Comparison of ENCODE assay signal across 8 cellular contexts in the genomic region with DNA sequence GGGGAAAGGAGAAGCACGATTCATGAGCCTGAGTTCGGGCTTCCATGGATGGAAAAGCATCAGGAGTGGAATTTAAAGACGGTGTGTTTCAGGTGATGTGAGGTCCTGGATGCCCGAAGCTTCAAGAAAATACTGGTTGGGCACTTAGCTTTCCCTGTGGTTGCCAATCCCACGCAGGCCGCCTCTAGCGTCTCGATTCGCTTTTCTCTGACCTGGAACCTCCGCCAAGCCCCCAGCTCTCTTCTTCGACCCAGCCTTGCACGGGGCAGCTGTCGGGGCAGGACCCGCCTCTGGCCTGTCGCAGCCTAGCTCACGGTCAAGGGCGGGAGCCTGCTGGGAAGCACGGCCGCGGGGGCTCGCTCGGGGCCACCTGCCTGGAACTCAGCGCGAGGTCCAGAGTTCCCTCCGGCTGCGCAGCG. TPM values are rescaled to one million over a fixed set of nuclear protein-coding genes. Genes with fewer than 3 reads are reported as not detected.
DNase-seq lines count a peak whose midpoint lies in the region; ATAC-seq, FAIRE-seq and TF ChIP-seq lines count a peak whose summit lies in the region.

No MANE protein-coding gene starts in this region.

- H3K4me1 Mint-ChIP-seq in CD8-positive, alpha-beta T cell (ENCODE audit: low read depth): peaks cover 13% of the 10 kb centered on the region

- H3K27me3 ChIP-seq in CD8-positive, alpha-beta T cell (ENCODE audit: insufficient read depth, low read length): no peaks in the 10 kb centered on the region
- H3K27me3 ChIP-seq in RWPE2 (ENCODE audit: insufficient read depth, poor library complexity, severe bottlenecking): no peaks in the 10 kb centered on the region
- H3K27me3 ChIP-seq in pancreas: no peaks in the 10 kb centered on the region

- peak overlapping the region; percentile 67 for H3K4me3 Mint-ChIP-seq in CD8-positive, alpha-beta T cell

- H3K27ac ChIP-seq in CD8-positive, alpha-beta T cell (ENCODE audit: low read depth, low read length): no peak overlapping the region
- H3K27ac ChIP-seq in RWPE2 (ENCODE audit: poor library complexity, severe bottlenecking): no peak overlapping the region
- H3K27ac ChIP-seq in pancreas: peak overlapping the region in 2 of 4 donors; percentile 55 to 63

- WGBS in pancreas, 2 donors: 4 to 5% methylated on average over 27 of the region's 27 CpGs

- intact Hi-C loops in CD8-positive, alpha-beta T cell (cut with DNase I, micrococcal nuclease): no loop called here
- intact Hi-C loops in pancreas (cut with DNase I): no loop called here

- H3K9me3 Mint-ChIP-seq in CD8-positive, alpha-beta T cell: peaks cover 13% of the 10 kb centered on the region

- peaks cover 7% of the 10 kb centered on the region for H3K36me3 Mint-ChIP-seq in CD8-positive, alpha-beta T cell

- no peak for ATAC-seq in CD8-positive, alpha-beta T cell
- ATAC-seq in RWPE2 (ENCODE audit: low read depth): no peak; the same call in 2 of the 3 replicates
- ATAC-seq in pancreas: peak in 1 of 4 donors; percentile 34
- no peak for ATAC-seq in GM19452 (IDR thresholded peaks at IDR 0.05; ENCODE audit: unreplicated experiment)
- ATAC-seq in GM21526 (IDR thresholded peaks at IDR 0.05; ENCODE audit: low FRiP score, unreplicated experiment): no peak
- no peak for ATAC-seq in GM18502 (IDR thresholded peaks at IDR 0.05; ENCODE audit: poor library complexity, unreplicated experiment)

- H3K9me3 ChIP-seq in CD8-positive, alpha-beta T cell (ENCODE audit: low read length): peaks cover 5% of the 10 kb centered on the region
- H3K9me3 ChIP-seq in RWPE2 (ENCODE audit: severe bottlenecking) (no peaks in the 10 kb centered on the region), pancreas (no peaks in the 10 kb centered on the region)

- no peaks in the 10 kb centered on the region for H3K36me3 ChIP-seq in CD8-positive, alpha-beta T cell (ENCODE audit: insufficient read depth, low read length)
- H3K36me3 ChIP-seq in RWPE2 (ENCODE audit: low read depth): no peaks in the 10 kb centered on the region
- peaks cover 0 to 8% (median 0%) of the 10 kb centered on the region in 3 donors for H3K36me3 ChIP-seq in pancreas

- DNase-seq in CD8-positive, alpha-beta T cell: no peak
- DNase-seq in RWPE2 (ENCODE audit: low spot score) (no peak), fibroblast of mammary gland (ENCODE audit: low read depth) (no peak), pancreas (no peak), GM10266 (ENCODE audit: extremely low spot score) (no peak)

- TF ChIP-seq CTCF in CD8-positive, alpha-beta T cell (IDR thresholded peaks at IDR 0.05): no peak
- no peak for TF ChIP-seq CTCF in RWPE2 (IDR thresholded peaks at IDR 0.05; ENCODE audit: poor library complexity, severe bottlenecking)
- TF ChIP-seq CTCF in fibroblast of mammary gland (conservative IDR thresholded peaks at IDR 0.05; ENCODE audit: control insufficient read depth, insufficient read depth, low read depth, low read length): no peak
- no peak for TF ChIP-seq CTCF in pancreas (IDR thresholded peaks at IDR 0.05)
- no peak for TF ChIP-seq CTCF in GM10266 (IDR thresholded peaks at IDR 0.05; ENCODE audit: control insufficient read depth, insufficient read depth, low read depth, missing control alignments)

- H3K27me3 Mint-ChIP-seq in CD8-positive, alpha-beta T cell (ENCODE audit: low read depth): peaks cover 27% of the 10 kb centered on the region

- peak overlapping the region; percentile 74 for H3K4me3 ChIP-seq in CD8-positive, alpha-beta T cell (ENCODE audit: low read depth, low read length)
- H3K4me3 ChIP-seq in RWPE2 (ENCODE audit: severe bottlenecking) (peak overlapping the region; percentile 42), fibroblast of mammary gland (ENCODE audit: control insufficient read depth, low read depth, low read length) (peak overlapping the region; percentile 52), pancreas (peak overlapping the region; percentile 53 to 77 (median 60))

- CTCF ChIA-PET in CD8-positive, alpha-beta T cell (lab: Charles Lee): interaction anchor here (0.9 to 1.5 kb wide), 3 partner anchors 40 to 110 kb away, joined by 3 to 4 read pairs (median 3); no protein-coding TSS in a partner anchor

- POLR2A ChIA-PET in CD8-positive, alpha-beta T cell (lab: Charles Lee): no interaction called here

- peaks cover 13% of the 10 kb centered on the region for H3K4me1 ChIP-seq in CD8-positive, alpha-beta T cell (ENCODE audit: insufficient read depth, low read length)
- no peaks in the 10 kb centered on the region for H3K4me1 ChIP-seq in RWPE2 (ENCODE audit: insufficient read depth, poor library complexity, severe bottlenecking)
- peaks cover 0 to 6% (median 0%) of the 10 kb centered on the region in 3 donors for H3K4me1 ChIP-seq in pancreas

- FAIRE-seq in pancreas (lab: Jason Lieb, UNC): no peak

- peak overlapping the region; percentile 16 for H3K27ac Mint-ChIP-seq in CD8-positive, alpha-beta T cell

RNA-seq across cellular contexts. Expression of a gene that starts 0.3 kb away (rescaled TPM):
- total RNA-seq in CD8-positive, alpha-beta T cell: 1 to 10 TPM; 1.6 to 2.9 TPM
- total RNA-seq in pancreas: 10 to 100 TPM in 2 of 6 donors, 1 to 10 TPM in 4; 2.3 to 23.9 (median 5.4) TPM
- polyA plus RNA-seq in pancreas: 1 to 10 TPM; 2.9 to 3.2 TPM
